In the genomic region with DNA sequence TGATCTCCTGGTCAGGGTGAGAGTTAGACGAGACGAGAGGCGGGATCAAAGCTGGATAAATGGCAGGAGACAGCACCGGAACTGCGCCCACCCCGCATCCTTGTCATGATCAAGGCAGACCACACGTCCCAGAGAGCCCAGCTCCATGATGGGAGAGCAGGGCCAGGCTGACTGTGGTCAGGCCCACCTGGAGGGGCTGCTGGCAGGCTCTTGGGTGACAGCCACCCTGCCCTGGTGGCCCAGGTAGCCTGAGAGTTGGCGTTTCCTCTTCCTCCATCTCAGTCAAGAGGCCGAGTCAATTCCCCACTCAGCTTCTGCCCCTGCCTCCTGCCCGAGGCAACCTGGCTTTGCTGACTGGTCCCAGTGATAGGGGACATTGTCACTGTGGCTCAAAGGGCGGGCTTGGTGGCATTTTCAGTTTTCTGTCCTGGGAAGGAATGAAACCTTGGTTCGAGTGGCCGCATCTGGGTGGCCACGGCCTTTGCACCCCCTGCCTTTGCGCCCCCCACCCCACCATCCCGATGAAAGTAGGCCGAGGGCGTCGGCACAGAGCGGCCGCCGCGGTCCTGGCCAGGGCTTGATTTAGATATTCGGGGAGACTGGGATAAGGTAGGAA, we compare ENCODE assay signal across 12 cellular contexts.
DNase-seq lines count a peak whose midpoint lies in the region; ATAC-seq, FAIRE-seq and TF ChIP-seq lines count a peak whose summit lies in the region.
"Had no signal": no experiment of that assay in that cellular context is flagged by ENCODE, and none has a peak within 500 bp of the region (broad histone marks: within the 10 kb centered on the region; RNA-seq: fewer than 3 reads in every experiment).

No MANE protein-coding gene starts in this region.

- no peak overlapping the region for H3K4ac ChIP-seq in trophoblast cell (ENCODE audit: low read depth, low read length)

- peaks cover 100% of the 10 kb centered on the region for H3K79me2 ChIP-seq in astrocyte (ENCODE audit: insufficient read depth, low read length)
- no peaks in the 10 kb centered on the region for H3K79me2 ChIP-seq in trophoblast cell (ENCODE audit: control insufficient read depth, insufficient read depth, low read length, poor library complexity)

- no peak overlapping the region for H4K91ac ChIP-seq in trophoblast cell (ENCODE audit: low read depth, low read length)

- H4K12ac ChIP-seq in trophoblast cell (ENCODE audit: low read depth, low read length), result no peak overlapping the region

- H3K4me1 ChIP-seq in astrocyte (ENCODE audit: insufficient read depth, low read length), result peaks cover 74% of the 10 kb centered on the region
- peaks cover 72 to 100% (median 98%) of the 10 kb centered on the region in 12 donors for H3K4me1 ChIP-seq in heart left ventricle
- H3K4me1 ChIP-seq in pancreas, result peaks cover 69 to 78% (median 75%) of the 10 kb centered on the region in 3 donors
- peaks cover 3 to 6% of the 10 kb centered on the region in 2 experiments for H3K4me1 ChIP-seq in trophoblast cell (ENCODE audit: control insufficient read depth in 1 of 2, insufficient read depth in 2 of 2, low read length in 2 of 2)

- DNase-seq in astrocyte (ENCODE audit: low read depth), result no peak
- peak in 3 of 5 donors; percentile 25 to 49 (median 25) for DNase-seq in heart left ventricle
- DNase-seq in pancreas, result peak in 3 of 6 donors; percentile 37 to 65 (median 57)
- DNase-seq in stimulated activated naive CD8-positive, alpha-beta T cell treated with anti-CD3 and anti-CD28 coated beads, Interleukin-15, amount 100 ng/mL, for 72 hours, result no peak
- DNase-seq in trophoblast cell, result no peak
- DNase-seq in D341Med (ENCODE audit: low spot score), result no peak
- DNase-seq: activated CD8-positive, alpha-beta memory T cell treated with anti-CD3 and anti-CD28 coated beads, Interleukin-2, amount 50 U/mL, for 48 hours; stimulated activated CD4-positive, alpha-beta T cell treated with anti-CD3 and anti-CD28 coated beads, Interleukin-1b, Interleukin-23, amount 100 ng/mL, for 48 hours had no signal

- H3K4me2 ChIP-seq in astrocyte (ENCODE audit: low read length) (peak overlapping the region; percentile 94), trophoblast cell (ENCODE audit: low read length) (no peak overlapping the region)

- H3K23ac ChIP-seq in trophoblast cell (ENCODE audit: low read length), result no peak overlapping the region

- H3K4me3 Mint-ChIP-seq in astrocyte (ENCODE audit: unreplicated experiment), result no peak overlapping the region
- H3K4me3 Mint-ChIP-seq in stimulated activated naive CD8-positive, alpha-beta T cell treated with anti-CD3 and anti-CD28 coated beads, Interleukin-15, amount 100 ng/mL, for 72 hours, result no peak overlapping the region
- H3K4me3 Mint-ChIP-seq: type B pancreatic cell had no signal

- H2AK5ac ChIP-seq in trophoblast cell (ENCODE audit: low read length), result no peak overlapping the region

- no peak overlapping the region for H3K14ac ChIP-seq in trophoblast cell (ENCODE audit: low read length)

- H2AFZ ChIP-seq in astrocyte (ENCODE audit: low read depth, low read length) (no peak overlapping the region), trophoblast cell (ENCODE audit: insufficient read depth, low read length, poor library complexity) (no peak overlapping the region)

- H3K27me3 Mint-ChIP-seq in astrocyte (ENCODE audit: low read depth, unreplicated experiment), result peaks cover 39% of the 10 kb centered on the region
- no peaks in the 10 kb centered on the region for H3K27me3 Mint-ChIP-seq in stimulated activated naive CD8-positive, alpha-beta T cell treated with anti-CD3 and anti-CD28 coated beads, Interleukin-15, amount 100 ng/mL, for 72 hours
- H3K27me3 Mint-ChIP-seq: type B pancreatic cell had no signal

- no peak for FAIRE-seq in astrocyte (lab: Jason Lieb, UNC)
- no peak for FAIRE-seq in pancreas (lab: Jason Lieb, UNC)
- FAIRE-seq: A204.1 had no signal

- no peak for TF ChIP-seq POLR2A in heart left ventricle (IDR thresholded peaks at IDR 0.05)

- H2BK12ac ChIP-seq in trophoblast cell (ENCODE audit: low read length), result no peak overlapping the region

- H4K20me1 ChIP-seq in astrocyte (ENCODE audit: insufficient read depth, low read length), result peaks cover 100% of the 10 kb centered on the region

- H3K9me3 ChIP-seq in astrocyte (ENCODE audit: insufficient read depth, low read depth, low read length) (no peaks in the 10 kb centered on the region), heart left ventricle (no peaks in the 10 kb centered on the region), pancreas (no peaks in the 10 kb centered on the region), trophoblast cell (ENCODE audit: insufficient read depth, low read depth, low read length) (peaks cover 10% of the 10 kb centered on the region)

- H2BK5ac ChIP-seq in trophoblast cell (ENCODE audit: low read depth, low read length, poor library complexity), result no peak overlapping the region

- H3K4me3 ChIP-seq in astrocyte (ENCODE audit: insufficient read depth, low read depth, low read length), result no peak overlapping the region
- peak overlapping the region in 10 of 12 donors; percentile 16 to 97 (median 36) for H3K4me3 ChIP-seq in heart left ventricle
- H3K4me3 ChIP-seq in pancreas, result peak overlapping the region in 1 of 4 donors; percentile 2
- H3K4me3 ChIP-seq in trophoblast cell (ENCODE audit: low read depth, low read length), result no peak overlapping the region

- H3K27ac ChIP-seq in 22Rv1 (peak overlapping the region; percentile 100), astrocyte (ENCODE audit: low read depth, low read length) (peak overlapping the region; percentile 91), heart left ventricle (peak overlapping the region; percentile 83 to 100 (median 98)), pancreas (peak overlapping the region; percentile 69 to 97 (median 86)), trophoblast cell (ENCODE audit: low read depth, low read length) (no peak overlapping the region)

- H3K27me3 ChIP-seq in astrocyte (ENCODE audit: insufficient read depth, low read length) (no peaks in the 10 kb centered on the region), heart left ventricle (no peaks in the 10 kb centered on the region), pancreas (no peaks in the 10 kb centered on the region), trophoblast cell (ENCODE audit: insufficient read depth, low read length) (no peaks in the 10 kb centered on the region)

- no peaks in the 10 kb centered on the region for H3K36me3 Mint-ChIP-seq in astrocyte (ENCODE audit: low read depth, unreplicated experiment)
- H3K36me3 Mint-ChIP-seq: type B pancreatic cell had no signal

- intact Hi-C loops in heart left ventricle (cut with DNase I), result loop anchor here in 2 of 10 donors (2.0 to 5.0 kb wide), 3 partner anchors 17 to 77 kb away; no protein-coding TSS in a partner anchor
- intact Hi-C loops in pancreas (cut with DNase I), result no loop called here

- H3K9ac ChIP-seq in astrocyte (ENCODE audit: low read length) (peak overlapping the region; percentile 96), trophoblast cell (ENCODE audit: low read length) (no peak overlapping the region)

- H3K36me3 ChIP-seq in astrocyte (ENCODE audit: insufficient read depth, low read length) (peaks cover 31% of the 10 kb centered on the region), heart left ventricle (peaks cover 0 to 75% (median 54%) of the 10 kb centered on the region in 9 donors), pancreas (peaks cover 0 to 22% (median 21%) of the 10 kb centered on the region in 3 donors), trophoblast cell (ENCODE audit: control insufficient read depth in 1 of 2, insufficient read depth in 2 of 2, low read length in 2 of 2) (no peaks in the 10 kb centered on the region)

- H3K4me1 Mint-ChIP-seq in astrocyte (ENCODE audit: low read depth, unreplicated experiment), result peaks cover 5% of the 10 kb centered on the region
- H3K4me1 Mint-ChIP-seq in stimulated activated naive CD8-positive, alpha-beta T cell treated with anti-CD3 and anti-CD28 coated beads, Interleukin-15, amount 100 ng/mL, for 72 hours, result peaks cover 16% of the 10 kb centered on the region

- no peaks in the 10 kb centered on the region for H3K9me3 Mint-ChIP-seq in astrocyte (ENCODE audit: unreplicated experiment)
- H3K9me3 Mint-ChIP-seq in stimulated activated naive CD8-positive, alpha-beta T cell treated with anti-CD3 and anti-CD28 coated beads, Interleukin-15, amount 100 ng/mL, for 72 hours, result no peaks in the 10 kb centered on the region
- H3K9me3 Mint-ChIP-seq: type B pancreatic cell had no signal

- TF ChIP-seq CTCF in 22Rv1 (IDR thresholded peaks at IDR 0.05) (no peak), astrocyte (IDR thresholded peaks at IDR 0.05; ENCODE audit: insufficient read depth, low read depth, low read length) (no peak), heart left ventricle (IDR thresholded peaks at IDR 0.05) (no peak), pancreas (IDR thresholded peaks at IDR 0.05) (no peak)

- ATAC-seq in heart left ventricle, result no peak
- ATAC-seq in pancreas, result no peak
- ATAC-seq in stimulated activated naive CD8-positive, alpha-beta T cell treated with anti-CD3 and anti-CD28 coated beads, Interleukin-15, amount 100 ng/mL, for 72 hours, result no peak
- no peak for ATAC-seq in HG03342 (IDR thresholded peaks at IDR 0.05; ENCODE audit: unreplicated experiment)

- H2BK120ac ChIP-seq in trophoblast cell (ENCODE audit: insufficient read depth, low read length, poor library complexity), result no peak overlapping the region

- H3K18ac ChIP-seq in trophoblast cell (ENCODE audit: low read length), result no peak overlapping the region

- WGBS in heart left ventricle, 4 donors, result 26 to 59% (median 45%) methylated on average over 12 to 24 of the region's 24 CpGs
- WGBS in pancreas, 2 donors, result 47 to 51% methylated on average over 24 of the region's 24 CpGs
- WGBS in trophoblast cell (ENCODE audit: extremely low coverage, insufficient coverage, insufficient read length), result no CpG with 5 or more reads among the region's 24 CpGs

- no peaks in the 10 kb centered on the region for H3K79me1 ChIP-seq in trophoblast cell (ENCODE audit: low read length)

- no peak overlapping the region for H3K27ac Mint-ChIP-seq in astrocyte (ENCODE audit: unreplicated experiment)
- H3K27ac Mint-ChIP-seq in stimulated activated naive CD8-positive, alpha-beta T cell treated with anti-CD3 and anti-CD28 coated beads, Interleukin-15, amount 100 ng/mL, for 72 hours, result no peak overlapping the region
- H3K27ac Mint-ChIP-seq: type B pancreatic cell had no signal

- no peak overlapping the region for H4K8ac ChIP-seq in trophoblast cell (ENCODE audit: low read depth, low read length)

Comparison
In these comparisons a context has a peak if more than half of its experiments do, and no peak if none do; other contexts are left out.
1. DNase-seq: peak in heart left ventricle (3 of 5); none in astrocyte (single experiment), stimulated activated naive CD8-positive, alpha-beta T cell treated with anti-CD3 and anti-CD28 coated beads, Interleukin-15, amount 100 ng/mL, for 72 hours (0 of 2), trophoblast cell (0 of 2) and D341Med (single experiment).
2. H3K4me3 ChIP-seq: peak in heart left ventricle (10 of 12); none in astrocyte (single experiment) and trophoblast cell (single experiment).